1 cellular context compared by ENCODE assay signal in genomic region chr18:63198868-63199742, GRCh38.
TF ChIP-seq lines count a peak whose summit lies in the region.

No MANE protein-coding gene starts in this region.

TF ChIP-seq in GM12878, 131 proteins besides CTCF, POLR2A, EP300 and RAD21:
- TF ChIP-seq RELB (IDR thresholded peaks at IDR 0.05; ENCODE audit: low read depth) = peak; percentile 36; the same call in 1 of the 2 replicates
- TF ChIP-seq NR2C2 (IDR thresholded peaks at IDR 0.05; ENCODE audit: borderline replicate concordance, control insufficient read depth, insufficient read length, low read depth) = peak; percentile 61
- TF ChIP-seq IRF5 (IDR thresholded peaks at IDR 0.05; ENCODE audit: borderline replicate concordance) = no peak
- peak; percentile 97 for TF ChIP-seq HDGF (IDR thresholded peaks at IDR 0.05)
- peak; percentile 80; the same call in 1 of the 2 replicates for TF ChIP-seq CHD4 (IDR thresholded peaks at IDR 0.05)
- peak; percentile 4; the same call in 1 of the 2 replicates for TF ChIP-seq ZBTB33 (IDR thresholded peaks at IDR 0.05)
- no peak for TF ChIP-seq EGR1 (IDR thresholded peaks at IDR 0.05; ENCODE audit: borderline replicate concordance in 1 of 2, low read depth in 2 of 2, low read length in 2 of 2)
- TF ChIP-seq SPI1 (IDR thresholded peaks at IDR 0.05; ENCODE audit: borderline replicate concordance, insufficient read depth, low read depth, low read length) = no peak
- TF ChIP-seq RB1 (IDR thresholded peaks at IDR 0.05; ENCODE audit: borderline replicate concordance) = no peak
- 0 out of 2 replicates have a peak, but pooled peaks have one; percentile 19 for TF ChIP-seq POLR2AphosphoS5 (IDR thresholded peaks at IDR 0.05; ENCODE audit: low read length)
- 0 out of 2 replicates have a peak, but pooled peaks have one; percentile 9 for TF ChIP-seq MLLT1 (IDR thresholded peaks at IDR 0.05)
- no peak for TF ChIP-seq KAT2A (conservative IDR thresholded peaks at IDR 0.05; ENCODE audit: control insufficient read depth, low read depth, low read length)
- peak; percentile 26 for TF ChIP-seq NBN (IDR thresholded peaks at IDR 0.05)
- no peak for TF ChIP-seq FOXM1 (IDR thresholded peaks at IDR 0.05; ENCODE audit: low read depth, low read length)
- TF ChIP-seq NR2F1 (conservative IDR thresholded peaks at IDR 0.05) = no peak
- no peak for TF ChIP-seq E2F8 (IDR thresholded peaks at IDR 0.05; ENCODE audit: low read depth, partially characterized antibody)
